In the genomic region with DNA sequence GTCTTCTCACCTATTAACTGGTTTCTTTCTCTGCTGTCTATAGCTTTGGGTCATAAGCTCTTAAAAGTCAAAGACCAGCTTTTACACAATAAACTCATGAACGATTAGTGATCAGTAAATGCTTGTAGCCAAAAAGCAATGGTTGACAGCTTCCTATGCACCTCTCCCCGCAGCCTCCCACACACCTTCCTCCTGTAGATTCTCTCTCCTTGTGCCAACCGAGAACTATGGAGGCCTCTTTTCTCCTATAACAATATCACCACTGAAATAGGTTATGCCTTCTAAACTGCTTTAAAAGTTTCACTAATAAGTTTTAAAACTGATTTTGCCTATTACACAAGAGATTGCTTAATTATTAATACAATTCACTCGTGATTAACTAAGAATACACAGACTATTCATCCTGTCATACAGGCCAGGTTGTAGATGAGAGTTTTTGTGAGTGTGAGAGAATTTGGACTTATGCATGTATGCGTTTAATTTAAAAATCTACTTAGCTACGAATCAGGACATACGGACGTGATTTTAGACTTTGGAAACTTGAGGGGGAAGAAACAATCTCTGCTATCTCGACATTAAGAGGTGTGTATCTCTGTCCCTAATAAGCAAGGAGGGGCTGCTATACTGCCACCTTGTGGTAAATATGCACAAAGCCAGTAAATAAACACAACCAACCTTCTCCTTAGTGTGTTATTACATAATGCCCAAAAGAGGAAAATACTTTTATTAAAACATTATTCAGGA, we compare ENCODE assay signal across 8 cellular contexts.
DNase-seq lines count a peak whose midpoint lies in the region; ATAC-seq and TF ChIP-seq lines count a peak whose summit lies in the region.

No MANE protein-coding gene starts in this region.

- H3K27ac Mint-ChIP-seq in nephron: peak overlapping the region; percentile 66 to 79 (median 72)

- DNase-seq in BE2C (peak; percentile 15), HPDE6-E6E7 (ENCODE audit: extremely low spot score) (peak; percentile 43), RWPE2 (ENCODE audit: low spot score) (no peak), esophagus muscularis mucosa (ENCODE audit: extremely low spot score) (no peak)
- DNase-seq in activated CD8-positive, alpha-beta memory T cell treated with anti-CD3 and anti-CD28 coated beads, Interleukin-2, amount 50 U/mL, for 48 hours: no peak

- H3K4me1 ChIP-seq in BE2C (no peaks in the 10 kb centered on the region), RWPE2 (ENCODE audit: insufficient read depth, poor library complexity, severe bottlenecking) (peaks cover 2% of the 10 kb centered on the region), esophagus muscularis mucosa (peaks cover 0 to 30% (median 20%) of the 10 kb centered on the region in 4 donors)

- H3K4me3 ChIP-seq in BE2C (ENCODE audit: low read depth, low read length): no peak overlapping the region
- H3K4me3 ChIP-seq in RWPE2 (ENCODE audit: severe bottlenecking): no peak overlapping the region
- no peak overlapping the region for H3K4me3 ChIP-seq in esophagus muscularis mucosa

- peak; percentile 72 for ATAC-seq in GM18511 (IDR thresholded peaks at IDR 0.05; ENCODE audit: unreplicated experiment)
- ATAC-seq in RWPE2 (ENCODE audit: low read depth): peak; percentile 58; the same call in 1 of the 3 replicates
- ATAC-seq in HG03108 (IDR thresholded peaks at IDR 0.05; ENCODE audit: unreplicated experiment): no peak

- H3K9me3 ChIP-seq in BE2C (no peaks in the 10 kb centered on the region), RWPE2 (ENCODE audit: severe bottlenecking) (no peaks in the 10 kb centered on the region), esophagus muscularis mucosa (no peaks in the 10 kb centered on the region)

- no peaks in the 10 kb centered on the region for H3K27me3 ChIP-seq in BE2C
- H3K27me3 ChIP-seq in RWPE2 (ENCODE audit: insufficient read depth, poor library complexity, severe bottlenecking): no peaks in the 10 kb centered on the region
- H3K27me3 ChIP-seq in esophagus muscularis mucosa: no peaks in the 10 kb centered on the region

- H3K4me1 Mint-ChIP-seq in nephron: peaks cover 28% of the 10 kb centered on the region

- H3K36me3 Mint-ChIP-seq in nephron (ENCODE audit: low read depth): no peaks in the 10 kb centered on the region

- peaks cover 3% of the 10 kb centered on the region for H3K9me3 Mint-ChIP-seq in nephron

- TF ChIP-seq CTCF in BE2C (IDR thresholded peaks at IDR 0.05; ENCODE audit: low read depth, low read length) (peak; percentile 66), RWPE2 (IDR thresholded peaks at IDR 0.05; ENCODE audit: poor library complexity, severe bottlenecking) (peak; percentile 91), esophagus muscularis mucosa (IDR thresholded peaks at IDR 0.05) (peak; percentile 39 to 74 (median 50)), nephron (IDR thresholded peaks at IDR 0.05; ENCODE audit: unreplicated experiment in 3 of 3) (peak; percentile 85 to 92 (median 88))

- TF ChIP-seq EP300 in esophagus muscularis mucosa (IDR thresholded peaks at IDR 0.05): no peak

- H3K36me3 ChIP-seq in BE2C (no peaks in the 10 kb centered on the region), RWPE2 (ENCODE audit: low read depth) (no peaks in the 10 kb centered on the region), esophagus muscularis mucosa (no peaks in the 10 kb centered on the region)

- no peak overlapping the region for H3K4me3 Mint-ChIP-seq in nephron

- TF ChIP-seq POLR2A in esophagus muscularis mucosa (IDR thresholded peaks at IDR 0.05; ENCODE audit: low read depth): no peak

- peaks cover 5% of the 10 kb centered on the region for H3K27me3 Mint-ChIP-seq in nephron (ENCODE audit: low read depth)

- 69% methylated on average over 9 of the region's 9 CpGs for WGBS in esophagus muscularis mucosa

- intact Hi-C loops in esophagus muscularis mucosa (cut with DNase I): no loop called here

- no peak overlapping the region for H3K27ac ChIP-seq in RWPE2 (ENCODE audit: poor library complexity, severe bottlenecking)
- no peak overlapping the region for H3K27ac ChIP-seq in esophagus muscularis mucosa (replicated peaks in 1 of 4)

Comparison
In these comparisons a context has a peak if more than half of its experiments do, and no peak if none do; other contexts are left out.
1. DNase-seq: peak in BE2C (single experiment) and HPDE6-E6E7 (single experiment); none in RWPE2 (single experiment), esophagus muscularis mucosa (single experiment) and activated CD8-positive, alpha-beta memory T cell treated with anti-CD3 and anti-CD28 coated beads, Interleukin-2, amount 50 U/mL, for 48 hours (single experiment).
2. Peak in every context shown above with its lines, with median percentiles within 50 percentile points of each other: CTCF ChIP-seq.